ENCODE assay signal across 10 cellular contexts in genomic region chr7:112531675-112532074, GRCh38. TPM values are rescaled to one million over a fixed set of nuclear protein-coding genes. Genes with fewer than 3 reads are reported as not detected.
"Had no signal": no experiment of that assay in that cellular context is flagged by ENCODE, and none has a peak within 500 bp of the region (broad histone marks: within the 10 kb centered on the region; RNA-seq: fewer than 3 reads in every experiment).

No MANE protein-coding gene starts in this region.

- H3K27ac Mint-ChIP-seq: HFFc6 had no signal

- H3K4me1 ChIP-seq: HAP-1 had no signal

- H3K9me3 Mint-ChIP-seq: HFFc6 had no signal

- H3K4me3 ChIP-seq: HAP-1 had no signal

- FAIRE-seq: HTR-8/SVneo had no signal

- H3K36me3 ChIP-seq: HAP-1 had no signal

- ATAC-seq: HCT116 had no signal

- H3K9me3 ChIP-seq: HAP-1 had no signal

- DNase-seq: GOT3, H7, HFFc6, IMR-90, KBM-7 had no signal

- H3K4me3 Mint-ChIP-seq: HFFc6 had no signal

RNA-seq across cellular contexts. Expression of gene LSMEM1, which starts 50.9 kb away (rescaled TPM):
- total RNA-seq: H4, HT-29, IMR-90 had no signal
